ENCODE assay signal across 9 cellular contexts in genomic region chr9:128917151-128917849, GRCh38. TPM values are rescaled to one million over a fixed set of nuclear protein-coding genes. Genes with fewer than 3 reads are reported as not detected.
DNase-seq lines count a peak whose midpoint lies in the region; ATAC-seq and TF ChIP-seq lines count a peak whose summit lies in the region.
"Had no signal": no experiment of that assay in that cellular context is flagged by ENCODE, and none has a peak within 500 bp of the region (broad histone marks: within the 10 kb centered on the region; RNA-seq: fewer than 3 reads in every experiment).

No MANE protein-coding gene starts in this region.

- no peak for TF ChIP-seq CTCF in GM10248 (IDR thresholded peaks at IDR 0.05; ENCODE audit: control extremely low read depth, extremely low read depth, low read depth, missing control alignments)

- intact Hi-C loops in Right ventricle myocardium superior (cut with DNase I), result no loop called here
- intact Hi-C loops in posterior vena cava (cut with DNase I), result no loop called here

- H3K4me2 ChIP-seq in BLaER1, result no peak overlapping the region

- H3K27ac ChIP-seq in BLaER1, result peak overlapping the region; percentile 66; the same call in 1 of the 2 replicates

- peaks cover 48% of the 10 kb centered on the region for H3K4me1 ChIP-seq in BLaER1

- H3K36me3 ChIP-seq in BLaER1, result peaks cover 59% of the 10 kb centered on the region

- no peak overlapping the region for H3K9ac ChIP-seq in BLaER1

- CTCF ChIA-PET in GM10248 (lab: Yijun Ruan, JAX), result interaction anchor here (1.6 to 2.0 kb wide), 4 partner anchors 8 to 111 kb away, joined by 4 to 10 read pairs (median 5); partner anchors contain the start of gene SH3GLB2

- peak; percentile 58 for ATAC-seq in Right ventricle myocardium superior (ENCODE audit: poor library complexity)
- no peak for ATAC-seq in GM19023 (IDR thresholded peaks at IDR 0.05; ENCODE audit: unreplicated experiment)
- ATAC-seq in GM21447 (IDR thresholded peaks at IDR 0.05; ENCODE audit: unreplicated experiment), result no peak

- POLR2A ChIA-PET in GM10248 (lab: Yijun Ruan, JAX), result no interaction called here

- no peak overlapping the region for H3K4me3 ChIP-seq in BLaER1

- no peaks in the 10 kb centered on the region for H3K27me3 ChIP-seq in BLaER1

- peaks cover 12% of the 10 kb centered on the region; the same call in 1 of the 2 replicates for H4K20me1 ChIP-seq in BLaER1

- no peaks in the 10 kb centered on the region for H3K9me3 ChIP-seq in BLaER1

- DNase-seq in amygdala (lab: John Stamatoyannopoulos, UW), result peak in 43 of 56 donors; percentile 23 to 82 (median 53)
- DNase-seq in Right ventricle myocardium superior, result peak; percentile 85
- peak; percentile 92 for DNase-seq in posterior vena cava (ENCODE audit: low spot score)
- DNase-seq in effector CD4-positive, alpha-beta T cell, result no peak
- DNase-seq in GM10248 (ENCODE audit: extremely low spot score), result no peak
- DNase-seq: activated naive CD4-positive, alpha-beta T cell treated with Interleukin-2 at 50 U/mL for 16 hours had no signal

RNA-seq across cellular contexts. Expression of gene PHYHD1, which starts 3.5 kb away (rescaled TPM):
- 28.7 TPM for total RNA-seq in Right ventricle myocardium superior
- total RNA-seq in posterior vena cava, result 10 to 100 TPM; 11.4 to 24.8 TPM

RNA-seq across cellular contexts. Expression of gene DOLK, which starts 30.1 kb away (rescaled TPM):
- total RNA-seq in Right ventricle myocardium superior (6.4 TPM), posterior vena cava (1 to 10 TPM; 9.0 to 10.0 TPM)

RNA-seq across cellular contexts. Expression of gene NUP188, which starts 30.2 kb away (rescaled TPM):
- total RNA-seq in Right ventricle myocardium superior (21.0 TPM), posterior vena cava (10 to 100 TPM; 33.2 to 34.1 TPM)

RNA-seq across cellular contexts. Expression of gene LRRC8A, which starts 35.4 kb away (rescaled TPM):
- total RNA-seq in Right ventricle myocardium superior (20.2 TPM), posterior vena cava (10 to 100 TPM; 49.1 to 58.3 TPM)

RNA-seq across cellular contexts. Expression of gene KYAT1, which starts 35.5 kb away (rescaled TPM):
- 12.6 TPM for total RNA-seq in Right ventricle myocardium superior
- 1 to 10 TPM; 5.1 to 5.5 TPM for total RNA-seq in posterior vena cava

Comparison
In these comparisons a context has a peak if more than half of its experiments do, and no peak if none do; other contexts are left out.
1. DNase-seq: peak in amygdala (43 of 56), Right ventricle myocardium superior (single experiment) and posterior vena cava (single experiment); none in effector CD4-positive, alpha-beta T cell (single experiment) and GM10248 (single experiment).